Comparison of ENCODE assay signal across 16 cellular contexts in the genomic region with DNA sequence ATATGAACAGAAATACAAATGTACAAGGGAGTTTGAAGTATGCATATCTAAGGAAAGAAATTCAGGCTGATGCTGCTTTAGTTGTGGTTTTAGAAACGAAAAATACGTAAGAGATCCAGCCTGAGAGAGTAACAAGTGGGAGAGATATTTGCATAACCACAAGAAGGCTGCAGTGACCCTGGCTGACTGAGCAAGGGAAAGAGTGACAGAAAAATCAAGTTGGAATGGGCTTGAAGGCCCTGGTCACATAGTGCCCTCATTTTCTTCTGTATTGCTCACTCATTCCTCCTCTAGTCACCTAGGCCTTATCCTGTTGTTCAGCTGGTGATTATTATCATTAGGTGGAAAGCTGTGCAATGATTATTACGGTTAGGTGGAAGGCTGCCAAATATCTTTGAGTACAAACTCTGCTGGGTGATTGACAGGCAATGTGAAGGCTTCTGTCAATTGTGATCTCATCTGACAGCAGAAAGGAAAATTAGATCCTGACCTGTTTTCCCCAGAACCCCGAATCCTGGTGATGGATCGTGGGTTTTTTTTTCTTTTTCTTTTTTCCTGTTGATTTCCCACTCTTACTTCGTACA.
DNase-seq lines count a peak whose midpoint lies in the region; ATAC-seq, FAIRE-seq and TF ChIP-seq lines count a peak whose summit lies in the region.
"Had no signal": no experiment of that assay in that cellular context is flagged by ENCODE, and none has a peak within 500 bp of the region (broad histone marks: within the 10 kb centered on the region; RNA-seq: fewer than 3 reads in every experiment).

No MANE protein-coding gene starts in this region.

- no peak for FAIRE-seq in small intestine (lab: Jason Lieb, UNC)
- FAIRE-seq: frontal cortex, pancreas had no signal

- H3K9me2 ChIP-seq in hepatocyte (replicated peaks; ENCODE audit: insufficient read depth), result no peaks in the 10 kb centered on the region

- H3K9me3 ChIP-seq in small intestine (ENCODE audit: control insufficient read depth, low read depth), result no peaks in the 10 kb centered on the region
- H3K9me3 ChIP-seq in left ventricle myocardium inferior (replicated peaks), result no peaks in the 10 kb centered on the region
- H3K9me3 ChIP-seq in hepatocyte (ENCODE audit: low read depth), result no peaks in the 10 kb centered on the region
- H3K9me3 ChIP-seq: pancreas, testis had no signal

- DNase-seq in DMS 273 (lab: John Stamatoyannopoulos, UW; ENCODE audit: unreplicated experiment) (peak; percentile 0), DMS 273 treated with DMSO at 0.1 percent for 48 hours (lab: John Stamatoyannopoulos, UW) (no peak), OCI-M1 (lab: John Stamatoyannopoulos, UW) (peak; percentile 80), small intestine (peak; percentile 2), NCI-H187 treated with DMSO at 0.1 percent for 48 hours (lab: John Stamatoyannopoulos, UW) (no peak), left ventricle myocardium inferior (no peak), hepatocyte (ENCODE audit: low spot score) (no peak)
- DNase-seq: activated CD4-positive, alpha-beta memory T cell treated with anti-CD3 and anti-CD28 coated beads, Interleukin-2, amount 10 ng/mL, durations not matched to agents 7 days and 5 days; dermis blood vessel endothelial cell; left ventricle myocardium superior; NCI-H510A; pancreas; testis had no signal

- no peak overlapping the region for H3K4me2 ChIP-seq in hepatocyte

- no peak for TF ChIP-seq CTCF in left ventricle myocardium inferior (IDR thresholded peaks at IDR 0.05; ENCODE audit: borderline replicate concordance)
- TF ChIP-seq CTCF in hepatocyte (IDR thresholded peaks at IDR 0.05; ENCODE audit: poor library complexity), result no peak

- WGBS in small intestine, 3 donors, result 35 to 56% (median 39%) methylated on average over 6 of the region's 6 CpGs
- WGBS in hepatocyte (ENCODE audit: low lambda C conversion rate, missing lambda C conversion rate), result 82% methylated on average over 6 of the region's 6 CpGs

- peak; percentile 87 for ATAC-seq in HG02885 (IDR thresholded peaks at IDR 0.05; ENCODE audit: poor library complexity, unreplicated experiment)
- ATAC-seq: left ventricle myocardium superior, pancreas had no signal

- H2AFZ ChIP-seq in hepatocyte, result no peak overlapping the region

- H3K27me3 ChIP-seq in small intestine (ENCODE audit: control insufficient read depth in 2 of 2, insufficient read depth in 2 of 2, low read length in 2 of 2) (no peaks in the 10 kb centered on the region), left ventricle myocardium inferior (ENCODE audit: low read depth) (no peaks in the 10 kb centered on the region), hepatocyte (no peaks in the 10 kb centered on the region)
- H3K27me3 ChIP-seq: pancreas, testis had no signal

- intact Hi-C loops in left ventricle myocardium inferior (cut with micrococcal nuclease), result no loop called here

- H3K36me3 ChIP-seq in small intestine (ENCODE audit: control insufficient read depth in 2 of 2, insufficient read depth in 2 of 2, low read length in 2 of 2) (no peaks in the 10 kb centered on the region), left ventricle myocardium inferior (no peaks in the 10 kb centered on the region), hepatocyte (replicated peaks; ENCODE audit: insufficient read depth, low read depth) (no peaks in the 10 kb centered on the region)
- H3K36me3 ChIP-seq: pancreas had no signal

- H3K4me3 ChIP-seq in small intestine (ENCODE audit: low read depth in 1 of 2, low read length in 2 of 2) (no peak overlapping the region), left ventricle myocardium inferior (no peak overlapping the region), hepatocyte (no peak overlapping the region)
- H3K4me3 ChIP-seq: pancreas, testis had no signal

- H3K79me2 ChIP-seq in hepatocyte, result no peaks in the 10 kb centered on the region

- no peaks in the 10 kb centered on the region for H4K20me1 ChIP-seq in hepatocyte (ENCODE audit: insufficient read depth, poor library complexity, severe bottlenecking)

- H3K4me1 ChIP-seq in small intestine (ENCODE audit: control insufficient read depth in 2 of 2, insufficient read depth in 1 of 2, low read depth in 1 of 2, low read length in 1 of 2), result no peaks in the 10 kb centered on the region
- no peaks in the 10 kb centered on the region for H3K4me1 ChIP-seq in left ventricle myocardium inferior
- H3K4me1 ChIP-seq in hepatocyte (ENCODE audit: insufficient read depth), result no peaks in the 10 kb centered on the region
- H3K4me1 ChIP-seq: pancreas, testis had no signal

- H3K27ac ChIP-seq in small intestine (ENCODE audit: low read depth in 1 of 2, low read length in 1 of 2), result no peak overlapping the region
- no peak overlapping the region for H3K27ac ChIP-seq in left ventricle myocardium inferior (replicated peaks)
- no peak overlapping the region for H3K27ac ChIP-seq in hepatocyte
- H3K27ac ChIP-seq: 22Rv1, pancreas, testis had no signal

Comparison
In these comparisons a context has a peak if more than half of its experiments do, and no peak if none do; other contexts are left out.
1. DNase-seq: peak in DMS 273 (single experiment), OCI-M1 (single experiment) and small intestine (single experiment); none in DMS 273 treated with DMSO at 0.1 percent for 48 hours (single experiment), NCI-H187 treated with DMSO at 0.1 percent for 48 hours (single experiment), left ventricle myocardium inferior (single experiment) and hepatocyte (single experiment).